Comparison of ENCODE assay signal across 17 cellular contexts in the genomic region with DNA sequence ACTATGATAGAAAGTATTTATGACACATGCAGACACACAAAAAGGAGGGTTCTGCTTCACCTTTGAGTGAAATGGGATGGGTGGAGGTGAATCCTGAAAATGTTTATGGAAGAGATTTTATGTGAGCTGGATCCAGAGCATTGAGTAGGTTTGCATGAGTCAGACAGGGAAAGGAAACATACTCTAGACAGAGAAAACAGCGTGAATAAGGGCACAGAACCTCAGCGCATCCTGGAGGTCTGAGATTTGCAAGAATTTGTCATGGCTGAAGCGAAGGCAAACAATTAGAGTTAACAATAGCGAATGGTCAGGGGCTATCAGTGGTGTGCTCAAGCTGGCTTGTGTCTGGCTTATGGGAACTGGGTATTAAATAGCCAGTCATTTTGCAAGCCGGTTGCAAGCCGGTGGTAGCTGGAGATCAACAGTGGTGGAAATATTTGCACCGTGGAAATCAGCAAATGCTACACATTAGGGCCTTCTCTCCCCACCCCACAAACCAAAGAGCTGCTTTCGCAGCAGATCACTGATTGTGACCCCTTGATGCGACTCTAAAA. TPM values are rescaled to one million over a fixed set of nuclear protein-coding genes. Genes with fewer than 3 reads are reported as not detected.
A peak's percentile ranks its signal among the peaks of the same experiment; 100 is the strongest.
DNase-seq lines count a peak whose midpoint lies in the region; ATAC-seq and TF ChIP-seq lines count a peak whose summit lies in the region.
"Had no signal": no experiment of that assay in that cellular context is flagged by ENCODE, and none has a peak within 500 bp of the region (broad histone marks: within the 10 kb centered on the region; RNA-seq: fewer than 3 reads in every experiment).

No MANE protein-coding gene starts in this region.

- no peaks in the 10 kb centered on the region for H3K27me3 Mint-ChIP-seq in osteocyte (ENCODE audit: unreplicated experiment)

- peak overlapping the region; percentile 32 for H3K27ac Mint-ChIP-seq in osteocyte (ENCODE audit: unreplicated experiment)
- H3K27ac Mint-ChIP-seq: T-helper 1 cell treated with Interleukin-12 subunit alpha and Interleukin-12 subunit beta and Interleukin-4 antibody, amounts not matched to agents 30 μg/mL and 1 μg/mL, for 36 hours had no signal

- H3K4me1 Mint-ChIP-seq in osteocyte (ENCODE audit: unreplicated experiment) = peaks cover 26% of the 10 kb centered on the region
- H3K4me1 Mint-ChIP-seq: CD14-positive monocyte had no signal

- no peaks in the 10 kb centered on the region for H3K36me3 Mint-ChIP-seq in osteocyte (ENCODE audit: unreplicated experiment)

- H3K9me3 Mint-ChIP-seq in osteocyte (ENCODE audit: unreplicated experiment) = no peaks in the 10 kb centered on the region
- H3K9me3 Mint-ChIP-seq: CD14-positive monocyte; T-helper 1 cell treated with Interleukin-12 subunit alpha and Interleukin-12 subunit beta and Interleukin-4 antibody, amounts not matched to agents 30 μg/mL and 1 μg/mL, for 36 hours had no signal

- peak; percentile 23 for ATAC-seq in GM19395 (IDR thresholded peaks at IDR 0.05; ENCODE audit: unreplicated experiment)
- ATAC-seq in HG03280 (IDR thresholded peaks at IDR 0.05; ENCODE audit: unreplicated experiment) = peak; percentile 23

- DNase-seq in ecto neural progenitor cell (ENCODE audit: low spot score) (peak; percentile 54), osteocyte (ENCODE audit: extremely low spot score, unreplicated experiment) (no peak), NCI-H1417 (lab: John Stamatoyannopoulos, UW) (no peak), UCSD-AML1 (lab: John Stamatoyannopoulos, UW; ENCODE audit: unreplicated experiment) (no peak), superior temporal gyrus (ENCODE audit: extremely low spot score) (no peak)
- DNase-seq in stimulated activated CD4-positive, alpha-beta T cell treated with anti-CD3 and anti-CD28 coated beads, Interleukin-15, amount 100 ng/mL, for 24 hours = no peak
- DNase-seq: activated CD4-positive, alpha-beta T cell treated with anti-CD3 and anti-CD28 coated beads, Interleukin-2, amount 50 U/mL, for 4 hours; activated naive CD4-positive, alpha-beta T cell treated with Interleukin-2 at 50 U/mL for 16 hours; esophagus squamous epithelium; GDM1; KG1; NCI-H187 treated with DMSO at 0.1 percent for 48 hours; sigmoid colon had no signal

- no peak for TF ChIP-seq CTCF in osteocyte (IDR thresholded peaks at IDR 0.05)

- H3K4me3 Mint-ChIP-seq in osteocyte (ENCODE audit: unreplicated experiment) = no peak overlapping the region
- H3K4me3 Mint-ChIP-seq: CD14-positive monocyte; T-helper 1 cell treated with Interleukin-12 subunit alpha and Interleukin-12 subunit beta and Interleukin-4 antibody, amounts not matched to agents 30 μg/mL and 1 μg/mL, for 36 hours had no signal

RNA-seq across cellular contexts. Expression of gene MAP2K6, which starts 36.4 kb away (rescaled TPM):
- total RNA-seq in osteocyte = 2.8 TPM in 2 replicates
